ENCODE assay signal across 1 cellular context in genomic region chr12:122499991-122500684, GRCh38.
TF ChIP-seq lines count a peak whose summit lies in the region.

No MANE protein-coding gene starts in this region.

TF ChIP-seq in IMR-90, 13 proteins besides CTCF, POLR2A, EP300 and RAD21 (continued from another document):
- TF ChIP-seq CHD1 (IDR thresholded peaks at IDR 0.05; ENCODE audit: low read depth, low read length) (no peak), MXI1 (IDR thresholded peaks at IDR 0.05; ENCODE audit: borderline replicate concordance, low read depth, low read length) (peak; percentile 51; the same call in 1 of the 2 replicates), ELK1 (IDR thresholded peaks at IDR 0.05; ENCODE audit: borderline replicate concordance, low read depth, low read length) (no peak), USF2 (IDR thresholded peaks at IDR 0.05; ENCODE audit: low read depth, low read length) (no peak), NFE2L2 (IDR thresholded peaks at IDR 0.05; ENCODE audit: low read depth, low read length) (no peak), RFX5 (IDR thresholded peaks at IDR 0.05; ENCODE audit: low read depth, low read length) (no peak), CEBPB (IDR thresholded peaks at IDR 0.05; ENCODE audit: low read depth, low read length) (peak; percentile 88), RCOR1 (IDR thresholded peaks at IDR 0.05; ENCODE audit: insufficient replicate concordance, low read length) (no peak), BHLHE40 (IDR thresholded peaks at IDR 0.05; ENCODE audit: low read depth, low read length) (no peak)
